9 cellular contexts compared by ENCODE assay signal in the genomic region with DNA sequence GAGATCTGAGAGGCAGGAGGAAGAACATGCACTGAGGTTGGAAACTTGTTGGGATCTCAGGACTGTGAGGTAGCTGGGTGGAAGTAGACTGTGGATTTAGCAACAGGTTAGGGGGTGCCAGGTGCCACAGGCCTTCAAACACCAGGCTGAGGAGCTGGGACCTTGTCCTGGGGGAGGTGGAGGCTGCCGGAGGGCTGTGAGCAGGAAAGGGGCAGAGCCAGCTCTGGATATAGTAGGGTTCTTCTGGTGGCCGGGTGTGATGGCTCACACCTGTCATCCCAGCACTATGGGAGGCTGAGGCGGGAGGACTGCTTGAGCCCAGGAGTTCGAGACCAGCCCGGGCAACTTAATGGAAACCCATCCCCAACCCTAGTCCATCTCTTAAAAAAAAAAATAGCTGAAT. TPM values are rescaled to one million over a fixed set of nuclear protein-coding genes. Genes with fewer than 3 reads are reported as not detected.
DNase-seq lines count a peak whose midpoint lies in the region; ATAC-seq and TF ChIP-seq lines count a peak whose summit lies in the region.
"Had no signal": no experiment of that assay in that cellular context is flagged by ENCODE, and none has a peak within 500 bp of the region (broad histone marks: within the 10 kb centered on the region; RNA-seq: fewer than 3 reads in every experiment).

No MANE protein-coding gene starts in this region.

- peak overlapping the region; percentile 20 for H3K27ac Mint-ChIP-seq in neural crest cell (ENCODE audit: unreplicated experiment)

- H3K4me1 ChIP-seq in ACC112 (ENCODE audit: control insufficient read depth, insufficient read depth, low read length, unreplicated experiment) (peaks cover 11% of the 10 kb centered on the region), Karpas-422 (ENCODE audit: low read length) (peaks cover 36% of the 10 kb centered on the region), duodenal mucosa (ENCODE audit: control insufficient read depth in 1 of 2, insufficient read depth in 2 of 2, low read length in 2 of 2) (peaks cover 13 to 17% of the 10 kb centered on the region in 2 donors)

- no peak overlapping the region for H3K27ac ChIP-seq in ACC112 (ENCODE audit: low read depth, low read length)
- no peak overlapping the region for H3K27ac ChIP-seq in Karpas-422 (ENCODE audit: low read length)
- no peak overlapping the region for H3K27ac ChIP-seq in duodenal mucosa (ENCODE audit: low read depth, low read length)

- H3K27me3 Mint-ChIP-seq in neural crest cell (ENCODE audit: low read depth) = no peaks in the 10 kb centered on the region

- no peaks in the 10 kb centered on the region for H3K9me3 Mint-ChIP-seq in neural crest cell

- no peaks in the 10 kb centered on the region for H3K9me3 ChIP-seq in Karpas-422 (ENCODE audit: low read length)
- no peaks in the 10 kb centered on the region for H3K9me3 ChIP-seq in duodenal mucosa (ENCODE audit: control insufficient read depth in 1 of 2, low read length in 2 of 2)

- TF ChIP-seq CTCF in neural crest cell (conservative IDR thresholded peaks at IDR 0.05) (no peak), omental fat pad (IDR thresholded peaks at IDR 0.05) (no peak)

- H3K36me3 ChIP-seq in ACC112 (ENCODE audit: insufficient read depth, low read length) (peaks cover 4% of the 10 kb centered on the region; the same call in 1 of the 2 replicates), Karpas-422 (ENCODE audit: insufficient read depth, low read length) (no peaks in the 10 kb centered on the region), duodenal mucosa (ENCODE audit: control insufficient read depth in 1 of 2, insufficient read depth in 2 of 2, low read length in 2 of 2) (peaks cover 0 to 10% of the 10 kb centered on the region in 2 donors)

- H3K4me3 Mint-ChIP-seq in neural crest cell = peak overlapping the region; percentile 98

- no peak overlapping the region for H2AFZ ChIP-seq in ACC112 (ENCODE audit: low read length, unreplicated experiment)
- no peak overlapping the region for H2AFZ ChIP-seq in Karpas-422 (ENCODE audit: low read length)

- H3K4me2 ChIP-seq in Karpas-422 (ENCODE audit: low read depth, low read length, poor library complexity, severe bottlenecking) = peak overlapping the region; percentile 89

- no peaks in the 10 kb centered on the region for H3K9me2 ChIP-seq in Karpas-422 (replicated peaks; ENCODE audit: insufficient read depth, low read length)

- DNase-seq in Karpas-422 (no peak), neural crest cell (ENCODE audit: low read depth, low spot score) (no peak), omental fat pad (ENCODE audit: low spot score) (no peak), DMS 273 treated with DMSO at 0.1 percent for 48 hours (lab: John Stamatoyannopoulos, UW) (no peak)
- DNase-seq: DND-41 had no signal

- H3K27me3 ChIP-seq in ACC112 (ENCODE audit: insufficient read depth, low read length) (no peaks in the 10 kb centered on the region), Karpas-422 (ENCODE audit: low read length) (no peaks in the 10 kb centered on the region), duodenal mucosa (ENCODE audit: control insufficient read depth in 1 of 2, insufficient read depth in 2 of 2, low read length in 2 of 2) (no peaks in the 10 kb centered on the region)

- H3K9ac ChIP-seq in Karpas-422 (ENCODE audit: low read length) (peak overlapping the region; percentile 67), duodenal mucosa (ENCODE audit: low read depth in 1 of 2, low read length in 2 of 2) (peak overlapping the region; percentile 45 to 63)

- H3K4me3 ChIP-seq in ACC112 (ENCODE audit: low read depth, low read length) (peak overlapping the region; percentile 74; the same call in 1 of the 2 replicates), Karpas-422 (ENCODE audit: low read length) (peak overlapping the region; percentile 76), duodenal mucosa (ENCODE audit: low read depth in 1 of 2, low read length in 2 of 2) (peak overlapping the region; percentile 61 to 82)

- H3K79me2 ChIP-seq in ACC112 (ENCODE audit: control insufficient read depth, insufficient read depth, low read length, unreplicated experiment) (no peaks in the 10 kb centered on the region), Karpas-422 (ENCODE audit: low read length) (no peaks in the 10 kb centered on the region)

- ATAC-seq in GM21447 (IDR thresholded peaks at IDR 0.05; ENCODE audit: unreplicated experiment) (no peak), omental fat pad (ENCODE audit: low FRiP score) (no peak), GM21576 (IDR thresholded peaks at IDR 0.05; ENCODE audit: unreplicated experiment) (no peak)

- no peaks in the 10 kb centered on the region for H4K20me1 ChIP-seq in Karpas-422 (ENCODE audit: insufficient read depth, low read depth, low read length)

- H3K36me3 Mint-ChIP-seq in neural crest cell (ENCODE audit: low read depth) = peaks cover 5% of the 10 kb centered on the region

- H3K4me1 Mint-ChIP-seq in neural crest cell = peaks cover 42% of the 10 kb centered on the region

RNA-seq across cellular contexts. Expression of a gene that starts 3.1 kb away (rescaled TPM):
- 15.8 and 38.3 TPM in 2 replicates for total RNA-seq in Karpas-422 (2014; rRNA removed; shearing (Covaris generic); ENCODE audit: low replicate concordance)
- total RNA-seq in neural crest cell (37.5 and 38.0 TPM in 2 replicates), omental fat pad (10 to 100 TPM; 10.2 to 20.3 (median 17.0) TPM)

RNA-seq across cellular contexts. Expression of a gene that starts 8.1 kb away (rescaled TPM):
- total RNA-seq in Karpas-422 (2014; rRNA removed; shearing (Covaris generic); ENCODE audit: low replicate concordance) = 37.8 and 40.5 TPM in 2 replicates
- total RNA-seq in neural crest cell (80.8 and 85.4 TPM in 2 replicates), omental fat pad (10 to 100 TPM; 14.4 to 32.2 (median 19.6) TPM)

RNA-seq across cellular contexts. Expression of a gene that starts 41.0 kb away (rescaled TPM):
- total RNA-seq in Karpas-422 (2014; rRNA removed; shearing (Covaris generic); ENCODE audit: low replicate concordance) = 67.8 and 114 TPM in 2 replicates
- total RNA-seq in neural crest cell (453 and 466 TPM in 2 replicates), omental fat pad (10 to 100 TPM; 37.3 to 64.8 (median 58.1) TPM)

RNA-seq across cellular contexts. Expression of a gene that starts 43.2 kb away (rescaled TPM):
- 32.4 and 54.7 TPM in 2 replicates for total RNA-seq in Karpas-422 (2014; rRNA removed; shearing (Covaris generic); ENCODE audit: low replicate concordance)
- total RNA-seq in neural crest cell (96.7 and 102 TPM in 2 replicates), omental fat pad (10 to 100 TPM; 63.9 to 88.0 (median 72.4) TPM)

RNA-seq across cellular contexts. Expression of a gene that starts 46.9 kb away (rescaled TPM):
- total RNA-seq in Karpas-422 (2014; rRNA removed; shearing (Covaris generic); ENCODE audit: low replicate concordance) = 5.7 and 17.9 TPM in 2 replicates
- total RNA-seq in neural crest cell = not detected in 2 replicates
- 10 to 100 TPM in 1 of 4 donors, under 1 TPM in 3; 0.36 to 14.2 (median 0.44) TPM for total RNA-seq in omental fat pad
